Comparison of ENCODE assay signal across 1 cellular context in the genomic region with DNA sequence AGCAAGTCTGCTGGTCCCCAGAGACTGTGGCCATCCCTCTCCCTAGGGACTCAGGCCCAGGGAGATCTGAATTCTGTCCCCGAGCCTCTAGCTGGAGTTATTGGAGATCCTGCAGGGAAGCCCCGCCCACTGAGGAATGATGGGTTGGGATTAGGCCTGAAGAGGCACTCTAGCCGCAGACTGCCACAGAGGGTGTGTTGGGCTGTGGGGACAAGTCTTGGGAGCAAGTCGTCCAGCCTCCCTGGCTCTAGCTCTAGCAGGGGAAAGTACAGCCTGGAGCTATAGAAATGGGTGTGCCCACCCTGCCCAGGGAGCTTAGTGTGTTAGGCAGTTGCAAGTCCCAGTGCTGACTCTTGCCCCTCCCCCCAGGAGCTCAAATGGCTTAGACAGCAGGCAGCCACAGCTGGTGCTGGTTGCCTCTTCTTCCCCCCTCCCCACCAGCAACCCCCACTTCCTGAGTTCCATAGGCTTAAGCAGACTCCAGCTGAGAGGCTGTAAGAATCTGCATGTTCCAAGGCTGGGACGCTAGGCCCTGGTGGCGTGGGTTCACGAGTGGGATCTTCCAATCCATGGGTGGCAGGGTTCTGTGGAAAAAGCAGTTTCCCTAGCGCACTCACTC.
A peak's percentile ranks its signal among the peaks of the same experiment; 100 is the strongest.
TF ChIP-seq lines count a peak whose summit lies in the region.

No MANE protein-coding gene starts in this region.

TF ChIP-seq in WTC11, 78 proteins besides CTCF, POLR2A, EP300 and RAD21 (continued from another document):
- TF ChIP-seq, protein P1, sequence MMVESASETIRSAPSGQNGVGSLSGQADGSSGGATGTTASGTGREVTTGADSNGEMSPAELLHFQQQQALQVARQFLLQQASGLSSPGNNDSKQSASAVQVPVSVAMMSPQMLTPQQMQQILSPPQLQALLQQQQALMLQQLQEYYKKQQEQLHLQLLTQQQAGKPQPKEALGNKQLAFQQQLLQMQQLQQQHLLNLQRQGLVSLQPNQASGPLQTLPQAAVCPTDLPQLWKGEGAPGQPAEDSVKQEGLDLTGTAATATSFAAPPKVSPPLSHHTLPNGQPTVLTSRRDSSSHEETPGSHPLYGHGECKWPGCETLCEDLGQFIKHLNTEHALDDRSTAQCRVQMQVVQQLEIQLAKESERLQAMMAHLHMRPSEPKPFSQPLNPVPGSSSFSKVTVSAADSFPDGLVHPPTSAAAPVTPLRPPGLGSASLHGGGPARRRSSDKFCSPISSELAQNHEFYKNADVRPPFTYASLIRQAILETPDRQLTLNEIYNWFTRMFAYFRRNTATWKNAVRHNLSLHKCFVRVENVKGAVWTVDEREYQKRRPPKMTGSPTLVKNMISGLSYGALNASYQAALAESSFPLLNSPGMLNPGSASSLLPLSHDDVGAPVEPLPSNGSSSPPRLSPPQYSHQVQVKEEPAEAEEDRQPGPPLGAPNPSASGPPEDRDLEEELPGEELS (CRISPR knock-in tag; IDR thresholded peaks at IDR 0.05) = 0 out of 2 replicates have a peak, but pooled peaks have one; percentile 29
- no peak for TF ChIP-seq TCF7 (CRISPR knock-in tag; IDR thresholded peaks at IDR 0.05; ENCODE audit: low read depth)
- TF ChIP-seq FOXK1 (CRISPR knock-in tag; IDR thresholded peaks at IDR 0.05) = 0 out of 2 replicates have a peak, but pooled peaks have one; percentile 32
- 0 out of 2 replicates have a peak, but pooled peaks have one; percentile 41 for TF ChIP-seq CREB1 (CRISPR knock-in tag; IDR thresholded peaks at IDR 0.05)
- peak; percentile 25; the same call in 1 of the 2 replicates for TF ChIP-seq USF2 (CRISPR knock-in tag; IDR thresholded peaks at IDR 0.05)
- TF ChIP-seq ZNF671 (CRISPR knock-in tag; IDR thresholded peaks at IDR 0.05) = no peak
- TF ChIP-seq, protein P2, sequence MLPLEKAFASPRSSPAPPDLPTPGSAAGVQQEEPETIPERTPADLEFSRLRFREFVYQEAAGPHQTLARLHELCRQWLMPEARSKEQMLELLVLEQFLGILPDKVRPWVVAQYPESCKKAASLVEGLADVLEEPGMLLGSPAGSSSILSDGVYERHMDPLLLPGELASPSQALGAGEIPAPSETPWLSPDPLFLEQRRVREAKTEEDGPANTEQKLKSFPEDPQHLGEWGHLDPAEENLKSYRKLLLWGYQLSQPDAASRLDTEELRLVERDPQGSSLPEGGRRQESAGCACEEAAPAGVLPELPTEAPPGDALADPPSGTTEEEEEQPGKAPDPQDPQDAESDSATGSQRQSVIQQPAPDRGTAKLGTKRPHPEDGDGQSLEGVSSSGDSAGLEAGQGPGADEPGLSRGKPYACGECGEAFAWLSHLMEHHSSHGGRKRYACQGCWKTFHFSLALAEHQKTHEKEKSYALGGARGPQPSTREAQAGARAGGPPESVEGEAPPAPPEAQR (CRISPR knock-in tag; IDR thresholded peaks at IDR 0.05) = no peak
- peak; percentile 55; the same call in 1 of the 2 replicates for TF ChIP-seq TEAD1 (CRISPR knock-in tag; IDR thresholded peaks at IDR 0.05)
- TF ChIP-seq SP1 (CRISPR knock-in tag; conservative IDR thresholded peaks at IDR 0.05) = peak; percentile 62; the same call in 1 of the 2 replicates
- 0 out of 2 replicates have a peak, but pooled peaks have one; percentile 25 for TF ChIP-seq TP53 (CRISPR knock-in tag; IDR thresholded peaks at IDR 0.05)
- TF ChIP-seq ZNF423 (CRISPR knock-in tag; IDR thresholded peaks at IDR 0.05) = peak; percentile 68
- 0 out of 2 replicates have a peak, but pooled peaks have one; percentile 27 for TF ChIP-seq CBFB (CRISPR knock-in tag; IDR thresholded peaks at IDR 0.05; ENCODE audit: low read depth)
- TF ChIP-seq ZBTB21 (CRISPR knock-in tag; IDR thresholded peaks at IDR 0.05; ENCODE audit: borderline replicate concordance) = no peak; the same call in 1 of the 2 replicates
TF ChIP-seq in WTC11: peak in this region for 14.
